13 cellular contexts compared by ENCODE assay signal in the genomic region with DNA sequence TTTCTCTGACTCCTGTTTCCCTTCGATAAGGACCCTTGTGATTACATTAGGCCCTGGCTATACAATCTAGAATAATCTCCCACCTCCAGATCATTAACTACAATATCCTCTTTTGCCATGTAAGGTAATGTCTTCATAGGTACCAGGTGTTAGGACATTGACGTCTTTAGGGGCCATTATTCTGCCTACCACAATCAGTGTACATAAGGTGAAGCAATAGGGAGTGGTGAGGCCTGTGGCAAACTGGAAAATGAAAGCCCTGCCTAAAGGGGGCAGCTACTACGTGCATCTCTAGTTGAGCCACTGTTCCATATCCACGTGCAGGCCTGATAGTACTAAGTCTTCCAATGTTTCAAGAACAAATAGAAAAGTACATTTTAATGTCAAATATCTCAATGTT. TPM values are rescaled to one million over a fixed set of nuclear protein-coding genes. Genes with fewer than 3 reads are reported as not detected.
DNase-seq lines count a peak whose midpoint lies in the region; ATAC-seq, FAIRE-seq and TF ChIP-seq lines count a peak whose summit lies in the region.
"Had no signal": no experiment of that assay in that cellular context is flagged by ENCODE, and none has a peak within 500 bp of the region (broad histone marks: within the 10 kb centered on the region; RNA-seq: fewer than 3 reads in every experiment).

No MANE protein-coding gene starts in this region.

- TF ChIP-seq RAD21 in A549 (conservative IDR thresholded peaks at IDR 0.05 in 1 of 2, IDR thresholded peaks at IDR 0.05 in 1 of 2) = no peak

- no peak for TF ChIP-seq EP300 in A549 (IDR thresholded peaks at IDR 0.05)

- POLR2A ChIA-PET in A549 (lab: Yijun Ruan, JAX) = no interaction called here

- H3K27ac ChIP-seq in A549 (no peak overlapping the region), duodenal mucosa (ENCODE audit: low read depth, low read length) (peak overlapping the region; percentile 5), muscle layer of colon (ENCODE audit: low read depth, low read length) (peak overlapping the region; percentile 73), stomach smooth muscle (ENCODE audit: low read length) (peak overlapping the region; percentile 82)
- H3K27ac ChIP-seq: C4-2B, RWPE1 had no signal

- no peak for FAIRE-seq in A549 (lab: Jason Lieb, UNC)

- H3K4me1 ChIP-seq in A549 (peaks cover 7% of the 10 kb centered on the region; the same call in 1 of the 3 replicates), duodenal mucosa (ENCODE audit: control insufficient read depth in 1 of 2, insufficient read depth in 2 of 2, low read length in 2 of 2) (peaks cover 33 to 46% of the 10 kb centered on the region in 2 donors), muscle layer of colon (ENCODE audit: insufficient read depth, low read length) (peaks cover 34% of the 10 kb centered on the region), stomach smooth muscle (ENCODE audit: control insufficient read depth, insufficient read depth, low read length) (peaks cover 26% of the 10 kb centered on the region)

- H3K27me3 ChIP-seq in duodenal mucosa (ENCODE audit: control insufficient read depth in 1 of 2, insufficient read depth in 2 of 2, low read length in 2 of 2) (no peaks in the 10 kb centered on the region), muscle layer of colon (ENCODE audit: control insufficient read depth in 1 of 2, insufficient read depth in 2 of 2, low read length in 2 of 2) (no peaks in the 10 kb centered on the region), stomach smooth muscle (ENCODE audit: control insufficient read depth in 1 of 2, insufficient read depth in 2 of 2, low read length in 2 of 2) (no peaks in the 10 kb centered on the region)

- H3K9me3 ChIP-seq in A549 (peaks cover 16% of the 10 kb centered on the region; the same call in 1 of the 3 replicates), duodenal mucosa (ENCODE audit: control insufficient read depth in 1 of 2, low read length in 2 of 2) (peaks cover 4 to 6% of the 10 kb centered on the region in 2 donors), muscle layer of colon (ENCODE audit: low read length) (no peaks in the 10 kb centered on the region), stomach smooth muscle (ENCODE audit: control insufficient read depth in 2 of 2, low read length in 2 of 2) (no peaks in the 10 kb centered on the region)

- WGBS in A549 (ENCODE audit: missing lambda C conversion rate) = 71% methylated on average over 4 of the region's 4 CpGs

- H3K9ac ChIP-seq in duodenal mucosa (ENCODE audit: low read depth in 1 of 2, low read length in 2 of 2) (no peak overlapping the region), muscle layer of colon (ENCODE audit: low read length) (no peak overlapping the region), stomach smooth muscle (ENCODE audit: low read length in 2 of 2) (no peak overlapping the region)

- H3K36me3 ChIP-seq in duodenal mucosa (ENCODE audit: control insufficient read depth in 1 of 2, insufficient read depth in 2 of 2, low read length in 2 of 2) = no peaks in the 10 kb centered on the region
- H3K36me3 ChIP-seq in muscle layer of colon (ENCODE audit: insufficient read depth, low read length) = no peaks in the 10 kb centered on the region
- no peaks in the 10 kb centered on the region for H3K36me3 ChIP-seq in stomach smooth muscle (ENCODE audit: control insufficient read depth in 2 of 2, insufficient read depth in 2 of 2, low read length in 2 of 2)

- CTCF ChIA-PET in A549 (lab: Yijun Ruan, JAX) = interaction anchor here (1.3 kb wide), 1 partner anchor 13 kb away, joined by 4 read pairs; no protein-coding TSS in a partner anchor

- TF ChIP-seq POLR2A in A549 (IDR thresholded peaks at IDR 0.05; ENCODE audit: low read length) = no peak

- no peak for TF ChIP-seq CTCF in A549 (IDR thresholded peaks at IDR 0.05)
- no peak for TF ChIP-seq CTCF in foreskin fibroblast (IDR thresholded peaks at IDR 0.05; ENCODE audit: low read depth, low read length)

- H3K4me2 ChIP-seq in A549 = no peak overlapping the region

- no peak for DNase-seq in A549 (ENCODE audit: low read depth in 1 of 2, low spot score in 1 of 2)
- DNase-seq in NOMO-1 treated with dmso at 0.1 percent for 144 hours (lab: John Stamatoyannopoulos, UW; ENCODE audit: unreplicated experiment) = no peak
- DNase-seq in hippocampal formation (lab: John Stamatoyannopoulos, UW) = no peak
- no peak for DNase-seq in foreskin fibroblast
- DNase-seq: NCI-H2227 treated with DMSO at 0.1 percent for 48 hours; NK-92 treated with Interleukin-12 subunit alpha and Interleukin-12 subunit beta, amount 100 ng/mL, for 24 hours had no signal

- ATAC-seq in A549 = no peak
- ATAC-seq in HG02678 (IDR thresholded peaks at IDR 0.05; ENCODE audit: unreplicated experiment) = no peak

- H3K4me3 ChIP-seq in A549 (no peak overlapping the region), duodenal mucosa (ENCODE audit: low read depth in 1 of 2, low read length in 2 of 2) (no peak overlapping the region), muscle layer of colon (ENCODE audit: low read depth in 1 of 2, low read length in 2 of 2) (no peak overlapping the region), stomach smooth muscle (ENCODE audit: low read length in 2 of 2) (no peak overlapping the region), foreskin fibroblast (ENCODE audit: low read depth in 1 of 2, low read length in 2 of 2) (no peak overlapping the region)
- H3K4me3 ChIP-seq: HAP-1 had no signal

TF ChIP-seq in A549, 52 proteins besides CTCF, POLR2A, EP300 and RAD21:
- peak; percentile 17 for TF ChIP-seq ZFP36 (IDR thresholded peaks at IDR 0.05; ENCODE audit: borderline replicate concordance, partially characterized antibody)
- TF ChIP-seq PBX3 (IDR thresholded peaks at IDR 0.05) = no peak
- TF ChIP-seq CHD2 (IDR thresholded peaks at IDR 0.05; ENCODE audit: low read length, partially characterized antibody) = no peak
- TF ChIP-seq HDAC2 (IDR thresholded peaks at IDR 0.05) = no peak

RNA-seq across cellular contexts. Expression of gene ALDH1B1, which starts 4.8 kb away (rescaled TPM):
- 39.7 and 40.2 TPM in 2 replicates for polyA plus RNA-seq in A549 (2011; rRNA removed)
- polyA plus RNA-seq in A549 (2012; cell fraction: cytosol; rRNA removed) = 37.2 and 44.6 TPM in 2 replicates
- polyA plus RNA-seq in A549 (2012; cell fraction: nucleus; rRNA removed) = 31.1 and 32.9 TPM in 2 replicates
- polyA plus RNA-seq in A549 (2017; fragmentation: RNase III; extraction: RNeasy Plus Mini Kit Qiagen cat#74134 plus additional on column Dnase treatment) = 71.8 to 76.0 TPM (median 75.8 TPM) in 3 replicates
- polyA minus RNA-seq in A549 (2011; rRNA and poly(A)+ RNA removed) = 51.6 and 52.6 TPM in 2 replicates

RNA-seq across cellular contexts. Expression of gene IGFBPL1, which starts 36.5 kb away (rescaled TPM):
- polyA plus RNA-seq in A549 (2011; rRNA removed) (2.5 and 2.9 TPM in 2 replicates), A549 (2017; fragmentation: RNase III; extraction: RNeasy Plus Mini Kit Qiagen cat#74134 plus additional on column Dnase treatment) (2.7 to 3.0 TPM (median 2.7 TPM) in 3 replicates)
- polyA plus RNA-seq in A549 (2012; cell fraction: cytosol; rRNA removed) = 1.7 and 1.8 TPM in 2 replicates
- polyA plus RNA-seq in A549 (2012; cell fraction: nucleus; rRNA removed) = 0.98 and 2.0 TPM in 2 replicates
- 6.3 and 6.4 TPM in 2 replicates for polyA minus RNA-seq in A549 (2011; rRNA and poly(A)+ RNA removed)

Comparison
In these comparisons a context has a peak if more than half of its experiments do, and no peak if none do; other contexts are left out.
1. H3K27ac ChIP-seq: peak in duodenal mucosa (single experiment), muscle layer of colon (single experiment) and stomach smooth muscle (single experiment); none in A549 (0 of 2).